Comparison of ENCODE assay signal across 22 cellular contexts in the genomic region with DNA sequence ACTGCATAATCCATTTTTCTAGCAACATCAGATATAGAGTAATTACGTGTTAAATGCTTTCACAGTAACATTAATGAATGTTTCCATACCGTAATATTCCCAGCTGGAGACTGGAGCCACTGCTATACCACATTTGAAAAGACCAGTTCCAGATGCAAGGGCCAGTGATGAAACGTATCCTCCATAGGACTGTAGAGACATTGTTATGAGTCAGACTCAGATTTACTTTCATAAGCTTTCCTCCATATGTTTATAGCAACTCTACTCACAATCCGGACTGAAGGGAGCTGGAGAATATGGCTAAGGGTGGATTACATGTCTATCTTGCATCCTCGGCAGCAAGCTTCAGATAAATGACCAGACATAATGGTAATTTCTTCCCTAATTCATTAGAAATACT. TPM values are rescaled to one million over a fixed set of nuclear protein-coding genes. Genes with fewer than 3 reads are reported as not detected.
DNase-seq lines count a peak whose midpoint lies in the region; ATAC-seq and TF ChIP-seq lines count a peak whose summit lies in the region.
"Had no signal": no experiment of that assay in that cellular context is flagged by ENCODE, and none has a peak within 500 bp of the region (broad histone marks: within the 10 kb centered on the region; RNA-seq: fewer than 3 reads in every experiment).

No MANE protein-coding gene starts in this region.

- no peak for TF ChIP-seq CTCF in AG04450 (IDR thresholded peaks at IDR 0.05; ENCODE audit: low read depth, low read length)
- TF ChIP-seq CTCF in HFF-Myc (IDR thresholded peaks at IDR 0.05; ENCODE audit: low read depth, low read length, missing control alignments), result no peak
- TF ChIP-seq CTCF in epithelial cell of esophagus (IDR thresholded peaks at IDR 0.05; ENCODE audit: insufficient read depth, low read depth, low read length, missing control alignments), result no peak
- TF ChIP-seq CTCF in foreskin fibroblast (IDR thresholded peaks at IDR 0.05; ENCODE audit: low read depth, low read length), result no peak

- H3K27me3 ChIP-seq in AG04450 (ENCODE audit: control insufficient read depth, insufficient read depth, low read length), result no peaks in the 10 kb centered on the region
- H3K27me3 ChIP-seq: BLaER1 treated with 17β-estradiol and CSF1 and Interleukin-3, amounts not matched to agents 10 nM and 100 nM had no signal

- H3K4me3 ChIP-seq in AG04450 (ENCODE audit: low read depth, low read length) (no peak overlapping the region), HFF-Myc (replicated peaks; ENCODE audit: low read depth, low read length) (no peak overlapping the region), epithelial cell of esophagus (ENCODE audit: low read length) (no peak overlapping the region), foreskin fibroblast (ENCODE audit: low read depth in 1 of 2, low read length in 2 of 2) (no peak overlapping the region)
- H3K4me3 ChIP-seq: BLaER1 treated with 17β-estradiol and CSF1 and Interleukin-3, amounts not matched to agents 10 nM and 100 nM; SK-N-MC had no signal

- CTCF ChIA-PET in AG04450 (lab: Charles Lee), result interaction anchor here (0.7 to 2.3 kb wide), 6 partner anchors 11 to 588 kb away, joined by 3 to 12 read pairs (median 4); no protein-coding TSS in a partner anchor

- ATAC-seq in left cardiac atrium (no peak), HG02623 (IDR thresholded peaks at IDR 0.05; ENCODE audit: unreplicated experiment) (no peak), HG03354 (IDR thresholded peaks at IDR 0.05; ENCODE audit: poor library complexity, severe bottlenecking, unreplicated experiment) (no peak)
- ATAC-seq: CD8-positive, alpha-beta T cell had no signal

- H3K27ac ChIP-seq in AG04450 (ENCODE audit: low read depth, low read length), result peak overlapping the region; percentile 33
- H3K27ac ChIP-seq: BLaER1 treated with 17β-estradiol and CSF1 and Interleukin-3, amounts not matched to agents 10 nM and 100 nM; SK-N-MC had no signal

- POLR2A ChIA-PET in AG04450 (lab: Yijun Ruan, JAX), result interaction anchor here (1.1 kb wide), 1 partner anchor 22 kb away, joined by 3 read pairs; no protein-coding TSS in a partner anchor

- DNase-seq in AG04450 (ENCODE audit: low read depth, low spot score) (peak; percentile 29), HFF-Myc (ENCODE audit: extremely low read depth, low read depth) (peak; percentile 31), epithelial cell of esophagus (ENCODE audit: low read depth) (peak; percentile 9), foreskin fibroblast (peak; percentile 35 to 79), HPDE6-E6E7 (ENCODE audit: extremely low spot score) (no peak), left cardiac atrium (no peak)
- DNase-seq: Calu3; CD8-positive, alpha-beta T cell; EL; KG1; NCI-H1105 treated with DMSO at 0.1 percent for 48 hours; NCI-H1694; NCI-H2081 treated with DMSO at 0.1 percent for 48 hours; NCI-H82; OCI-M1; Right ventricle myocardium superior had no signal

- no peaks in the 10 kb centered on the region for H3K9me3 ChIP-seq in AG04450 (ENCODE audit: control insufficient read depth, insufficient read depth, low read length)
- H3K9me3 ChIP-seq: BLaER1 treated with 17β-estradiol and CSF1 and Interleukin-3, amounts not matched to agents 10 nM and 100 nM had no signal

- intact Hi-C loops in left cardiac atrium (cut with DNase I), result no loop called here

RNA-seq across cellular contexts. Expression of gene GCG, which starts 22.7 kb away (rescaled TPM):
- polyA plus RNA-seq in AG04450 (2011; rRNA removed), result 0.27 TPM in 1 of 2 replicates, not detected in the other
- polyA minus RNA-seq in AG04450 (2011; rRNA and poly(A)+ RNA removed), result not detected in 2 replicates
- not detected for total RNA-seq in left cardiac atrium
- total RNA-seq: A172; Calu3; CD8-positive, alpha-beta T cell; H1; Right ventricle myocardium superior had no signal
- polyA plus RNA-seq: H1 had no signal

Comparison
In these comparisons a context has a peak if more than half of its experiments do, and no peak if none do; other contexts are left out.
1. DNase-seq: peak in AG04450 (single experiment), HFF-Myc (single experiment), epithelial cell of esophagus (single experiment) and foreskin fibroblast (2 of 2); none in HPDE6-E6E7 (single experiment) and left cardiac atrium (single experiment).